In genomic region chr14:65318636-65319506, GRCh38 we compare ENCODE assay signal across 12 cellular contexts.
A peak's percentile ranks its signal among the peaks of the same experiment; 100 is the strongest.
DNase-seq lines count a peak whose midpoint lies in the region; ATAC-seq lines count a peak whose summit lies in the region.
"Had no signal": no experiment of that assay in that cellular context is flagged by ENCODE, and none has a peak within 500 bp of the region (broad histone marks: within the 10 kb centered on the region; RNA-seq: fewer than 3 reads in every experiment).

No MANE protein-coding gene starts in this region.

- no peaks in the 10 kb centered on the region for H3K9me3 ChIP-seq in trophoblast cell (ENCODE audit: insufficient read depth, low read depth, low read length)

- H3K79me1 ChIP-seq in trophoblast cell (ENCODE audit: low read length): peaks cover 12% of the 10 kb centered on the region

- no peaks in the 10 kb centered on the region for H3K27me3 ChIP-seq in trophoblast cell (ENCODE audit: insufficient read depth, low read length)
- H3K27me3 ChIP-seq in H7 (ENCODE audit: control insufficient read depth, insufficient read depth, low read length): no peaks in the 10 kb centered on the region

- peak overlapping the region; percentile 7 for H3K4me3 Mint-ChIP-seq in activated CD4-positive, alpha-beta T cell treated with anti-CD3 and anti-CD28 coated beads, Interleukin-2, amount 10 ng/mL, durations not matched to agents 7 days and 5 days
- H3K4me3 Mint-ChIP-seq: stimulated activated effector memory CD8-positive, alpha-beta T cell treated with anti-CD3 and anti-CD28 coated beads, Interleukin-12 subunit alpha, Interleukin-12 subunit beta, amount 100 ng/mL, for 72 hours had no signal

- POLR2A ChIA-PET in activated CD4-positive, alpha-beta T cell treated with anti-CD3 and anti-CD28 coated beads, Interleukin-2, amount 10 ng/mL, durations not matched to agents 7 days and 5 days (lab: Charles Lee): interaction anchor here (0.6 kb wide), 1 partner anchor 506 kb away, joined by 4 read pairs; no protein-coding TSS in a partner anchor

- H3K9me3 Mint-ChIP-seq in activated CD4-positive, alpha-beta T cell treated with anti-CD3 and anti-CD28 coated beads, Interleukin-2, amount 10 ng/mL, durations not matched to agents 7 days and 5 days: peaks cover 15% of the 10 kb centered on the region
- H3K9me3 Mint-ChIP-seq: stimulated activated effector memory CD8-positive, alpha-beta T cell treated with anti-CD3 and anti-CD28 coated beads, Interleukin-12 subunit alpha, Interleukin-12 subunit beta, amount 100 ng/mL, for 72 hours had no signal

- no peak overlapping the region for H3K27ac ChIP-seq in trophoblast cell (ENCODE audit: low read depth, low read length)

- peak; percentile 62 for ATAC-seq in GM21825 (IDR thresholded peaks at IDR 0.05; ENCODE audit: unreplicated experiment)
- peak; percentile 53 for ATAC-seq in HG03565 (IDR thresholded peaks at IDR 0.05; ENCODE audit: unreplicated experiment)
- ATAC-seq: left ventricle myocardium superior; sciatic nerve; stimulated activated effector memory CD8-positive, alpha-beta T cell treated with anti-CD3 and anti-CD28 coated beads, Interleukin-12 subunit alpha, Interleukin-12 subunit beta, amount 100 ng/mL, for 72 hours had no signal

- H3K4me3 ChIP-seq in trophoblast cell (ENCODE audit: low read depth, low read length) (no peak overlapping the region), H7 (ENCODE audit: insufficient read depth, low read depth, low read length) (no peak overlapping the region)

- no peak overlapping the region for H2BK120ac ChIP-seq in trophoblast cell (ENCODE audit: insufficient read depth, low read length, poor library complexity)

- H3K27ac Mint-ChIP-seq in activated CD4-positive, alpha-beta T cell treated with anti-CD3 and anti-CD28 coated beads, Interleukin-2, amount 10 ng/mL, durations not matched to agents 7 days and 5 days: peak overlapping the region; percentile 59

- H3K4ac ChIP-seq in trophoblast cell (ENCODE audit: low read depth, low read length): no peak overlapping the region

- no peak overlapping the region for H4K91ac ChIP-seq in trophoblast cell (ENCODE audit: low read depth, low read length)

- no peak overlapping the region for H2AK5ac ChIP-seq in trophoblast cell (ENCODE audit: low read length)

- H3K4me1 Mint-ChIP-seq in activated CD4-positive, alpha-beta T cell treated with anti-CD3 and anti-CD28 coated beads, Interleukin-2, amount 10 ng/mL, durations not matched to agents 7 days and 5 days: peaks cover 78% of the 10 kb centered on the region

- H2BK5ac ChIP-seq in trophoblast cell (ENCODE audit: low read depth, low read length, poor library complexity): no peak overlapping the region

- no peak overlapping the region for H4K8ac ChIP-seq in trophoblast cell (ENCODE audit: low read depth, low read length)

- peaks cover 2% of the 10 kb centered on the region for H3K79me2 ChIP-seq in trophoblast cell (ENCODE audit: control insufficient read depth, insufficient read depth, low read length, poor library complexity)

- no peaks in the 10 kb centered on the region for H3K27me3 Mint-ChIP-seq in activated CD4-positive, alpha-beta T cell treated with anti-CD3 and anti-CD28 coated beads, Interleukin-2, amount 10 ng/mL, durations not matched to agents 7 days and 5 days

- H3K23ac ChIP-seq in trophoblast cell (ENCODE audit: low read length): no peak overlapping the region

- H3K36me3 Mint-ChIP-seq in activated CD4-positive, alpha-beta T cell treated with anti-CD3 and anti-CD28 coated beads, Interleukin-2, amount 10 ng/mL, durations not matched to agents 7 days and 5 days (ENCODE audit: low read depth): peaks cover 11% of the 10 kb centered on the region
- H3K36me3 Mint-ChIP-seq: stimulated activated effector memory CD8-positive, alpha-beta T cell treated with anti-CD3 and anti-CD28 coated beads, Interleukin-12 subunit alpha, Interleukin-12 subunit beta, amount 100 ng/mL, for 72 hours had no signal

- no peak overlapping the region for H3K14ac ChIP-seq in trophoblast cell (ENCODE audit: low read length)

- H3K9ac ChIP-seq in trophoblast cell (ENCODE audit: low read length): no peak overlapping the region

- H4K12ac ChIP-seq in trophoblast cell (ENCODE audit: low read depth, low read length): no peak overlapping the region

- H2BK12ac ChIP-seq in trophoblast cell (ENCODE audit: low read length): peak overlapping the region; percentile 77

- in situ Hi-C loops in KBM-7 (cut with MboI; ENCODE audit: low pct_unique_long_range_greater_than_20kb, low sequenced_read_pairs): no loop called here

- CTCF ChIA-PET in activated CD4-positive, alpha-beta T cell treated with anti-CD3 and anti-CD28 coated beads, Interleukin-2, amount 10 ng/mL, durations not matched to agents 7 days and 5 days (lab: Charles Lee): interaction anchor here (0.6 to 3.8 kb wide), 7 partner anchors 11 to 41 kb away, joined by 3 to 13 read pairs (median 5); no protein-coding TSS in a partner anchor

- no peak overlapping the region for H2AFZ ChIP-seq in trophoblast cell (ENCODE audit: insufficient read depth, low read length, poor library complexity)

- H3K4me2 ChIP-seq in trophoblast cell (ENCODE audit: low read length): no peak overlapping the region

- WGBS in trophoblast cell (ENCODE audit: extremely low coverage, insufficient coverage, insufficient read length): no CpG with 5 or more reads among the region's 7 CpGs

- H3K4me1 ChIP-seq in trophoblast cell (ENCODE audit: control insufficient read depth in 1 of 2, insufficient read depth in 2 of 2, low read length in 2 of 2): peaks cover 16 to 21% of the 10 kb centered on the region in 2 experiments

- no peaks in the 10 kb centered on the region for H3K36me3 ChIP-seq in trophoblast cell (ENCODE audit: control insufficient read depth in 1 of 2, insufficient read depth in 2 of 2, low read length in 2 of 2)
- H3K36me3 ChIP-seq in H7 (replicated peaks; ENCODE audit: control insufficient read depth, insufficient read depth, low read length): no peaks in the 10 kb centered on the region

- no peak for DNase-seq in activated CD4-positive, alpha-beta T cell treated with anti-CD3 and anti-CD28 coated beads, Interleukin-2, amount 10 ng/mL, durations not matched to agents 7 days and 5 days
- no peak for DNase-seq in activated CD4-positive, alpha-beta T cell treated with anti-CD3 and anti-CD28 coated beads for 4 hours
- DNase-seq in trophoblast cell: peak in 1 of 2 donors; percentile 47
- DNase-seq in NCI-H345 (lab: John Stamatoyannopoulos, UW): no peak
- no peak for DNase-seq in KBM-7
- DNase-seq in H7: no peak
- DNase-seq: left ventricle myocardium superior, NCI-H1105 treated with DMSO at 0.1 percent for 48 hours had no signal

- H3K18ac ChIP-seq in trophoblast cell (ENCODE audit: low read length): no peak overlapping the region
